Comparison of ENCODE assay signal across 21 cellular contexts in genomic region chr11:85845052-85845631, GRCh38. TPM values are rescaled to one million over a fixed set of nuclear protein-coding genes. Genes with fewer than 3 reads are reported as not detected.
DNase-seq lines count a peak whose midpoint lies in the region; ATAC-seq, FAIRE-seq and TF ChIP-seq lines count a peak whose summit lies in the region.
"Had no signal": no experiment of that assay in that cellular context is flagged by ENCODE, and none has a peak within 500 bp of the region (broad histone marks: within the 10 kb centered on the region; RNA-seq: fewer than 3 reads in every experiment).

No MANE protein-coding gene starts in this region.

- H3K14ac ChIP-seq in IMR-90 (replicated peaks; ENCODE audit: low read depth, low read length): no peak overlapping the region
- no peak overlapping the region for H3K14ac ChIP-seq in neuronal stem cell (ENCODE audit: low read length)

- no peak for TF ChIP-seq EP300 in A549 (IDR thresholded peaks at IDR 0.05)

- CTCF ChIA-PET in A549 (lab: Yijun Ruan, JAX) (interaction anchor here (1.4 to 3.7 kb wide), 3 partner anchors 9 to 35 kb away, joined by 4 to 25 read pairs (median 8); partner anchors contain the start of gene CCDC83), IMR-90 (lab: Yijun Ruan, JAX) (no interaction called here), MCF 10A (lab: Yijun Ruan, JAX) (interaction anchor here (0.6 to 1.5 kb wide), 7 partner anchors 10 to 222 kb away, joined by 3 to 5 read pairs (median 4); partner anchors contain the start of gene CCDC83)

- H3K4me2 ChIP-seq in A549 (peak overlapping the region; percentile 41), IMR-90 (ENCODE audit: low read depth, low read length) (no peak overlapping the region), hepatocyte (no peak overlapping the region), neuronal stem cell (ENCODE audit: insufficient read depth, low read length, poor library complexity, severe bottlenecking) (no peak overlapping the region)
- H3K4me2 ChIP-seq: GM23338 had no signal

- no peaks in the 10 kb centered on the region for H3K9me3 Mint-ChIP-seq in MCF 10A (ENCODE audit: unreplicated experiment)
- H3K9me3 Mint-ChIP-seq: activated naive CD8-positive, alpha-beta T cell treated with anti-CD3 and anti-CD28 coated beads, Interleukin-2, amount 50 U/mL, for 24 hours had no signal

- H4K5ac ChIP-seq in IMR-90 (ENCODE audit: low read depth, low read length): no peak overlapping the region

- H2BK15ac ChIP-seq in IMR-90 (ENCODE audit: low read depth, low read length) (no peak overlapping the region), neuronal stem cell (ENCODE audit: low read length) (no peak overlapping the region)

- H3K9me3 ChIP-seq in A549 (peaks cover 25% of the 10 kb centered on the region), IMR-90 (ENCODE audit: control insufficient read depth, insufficient read depth, low read length) (no peaks in the 10 kb centered on the region; the same call in 1 of the 2 replicates), hepatocyte (ENCODE audit: low read depth) (no peaks in the 10 kb centered on the region), neuronal stem cell (replicated peaks in 1 of 2; ENCODE audit: control insufficient read depth in 2 of 2, insufficient read depth in 1 of 2, low read depth in 1 of 2, low read length in 2 of 2) (peaks cover 0 to 2% of the 10 kb centered on the region in 2 donors)
- H3K9me3 ChIP-seq: mucosa of descending colon, right lobe of liver had no signal

- 94% methylated on average over 1 of the region's 1 CpG for WGBS in A549 (ENCODE audit: missing lambda C conversion rate)
- no CpG with 5 or more reads among the region's 1 CpG for WGBS in IMR-90 (ENCODE audit: extremely low coverage in 2 of 2, insufficient read length in 1 of 2), 2 experiments
- 100% methylated on average over 1 of the region's 1 CpG for WGBS in hepatocyte (ENCODE audit: low lambda C conversion rate, missing lambda C conversion rate)
- WGBS in neuronal stem cell (ENCODE audit: extremely low coverage in 2 of 2, insufficient read length in 2 of 2, insufficient replicate concordance in 1 of 2), 2 donors: no CpG with 5 or more reads among the region's 1 CpG

- H3K27me3 ChIP-seq in IMR-90 (ENCODE audit: control insufficient read depth, insufficient read depth, low read length) (no peaks in the 10 kb centered on the region), hepatocyte (no peaks in the 10 kb centered on the region), neuronal stem cell (ENCODE audit: control insufficient read depth in 3 of 3, insufficient read depth in 3 of 3, low read depth in 1 of 3, low read length in 3 of 3) (no peaks in the 10 kb centered on the region)
- H3K27me3 ChIP-seq: cardiac muscle cell, right lobe of liver had no signal

- H3K79me1 ChIP-seq in IMR-90 (ENCODE audit: low read depth in 1 of 2, low read length in 2 of 2) (no peaks in the 10 kb centered on the region), neuronal stem cell (ENCODE audit: low read depth, low read length) (no peaks in the 10 kb centered on the region)

- H3K9me2 ChIP-seq in hepatocyte (replicated peaks; ENCODE audit: insufficient read depth): no peaks in the 10 kb centered on the region

- no peaks in the 10 kb centered on the region for H3K36me3 ChIP-seq in IMR-90 (ENCODE audit: control insufficient read depth, insufficient read depth, low read length)
- H3K36me3 ChIP-seq in hepatocyte (replicated peaks; ENCODE audit: insufficient read depth, low read depth): no peaks in the 10 kb centered on the region
- H3K36me3 ChIP-seq in neuronal stem cell (replicated peaks in 1 of 2; ENCODE audit: control insufficient read depth in 2 of 2, insufficient read depth in 2 of 2, low read length in 2 of 2): peaks cover 0 to 2% of the 10 kb centered on the region in 2 donors
- H3K36me3 ChIP-seq: cardiac muscle cell, right lobe of liver had no signal

- H3K23ac ChIP-seq in IMR-90 (ENCODE audit: low read depth, low read length) (no peak overlapping the region), neuronal stem cell (ENCODE audit: low read depth, low read length, poor library complexity) (no peak overlapping the region)

- BruUV-seq in IMR-90 (replicated peaks; lab: Mats Ljungman, UMichigan): no TSS peak
- BruUV-seq in MCF 10A (replicated peaks; lab: Mats Ljungman, UMichigan): no TSS peak

- peaks cover 7% of the 10 kb centered on the region; the same call in 1 of the 2 replicates for H3K9me1 ChIP-seq in IMR-90 (ENCODE audit: insufficient read depth, low read length)

- no peak overlapping the region for H3K18ac ChIP-seq in IMR-90 (ENCODE audit: low read depth, low read length)
- no peak overlapping the region for H3K18ac ChIP-seq in neuronal stem cell (ENCODE audit: low read length)

- peak overlapping the region; percentile 36 for H3K27ac Mint-ChIP-seq in MCF 10A (ENCODE audit: low read depth, unreplicated experiment)
- H3K27ac Mint-ChIP-seq: activated B cell treated with CpG ODN at 0.5 μM for 24 hours; activated naive CD8-positive, alpha-beta T cell treated with anti-CD3 and anti-CD28 coated beads, Interleukin-2, amount 50 U/mL, for 24 hours; activated T-helper 1 cell treated with anti-CD3 and anti-CD28 coated beads, Interleukin-12 subunit alpha, Interleukin-12 subunit beta, Interleukin-2, Interleukin-4 antibody, amounts not matched to agents 30 ng/mL and 10 ng/mL and 1 ng/mL, durations not matched to agents 14 hours and 24 hours and 36 hours; CD8-positive, alpha-beta T cell; GM23338 had no signal

- TF ChIP-seq RAD21 in A549 (conservative IDR thresholded peaks at IDR 0.05 in 1 of 2, IDR thresholded peaks at IDR 0.05 in 1 of 2) (no peak), IMR-90 (IDR thresholded peaks at IDR 0.05; ENCODE audit: low read length) (no peak)

- no peak overlapping the region for H2BK20ac ChIP-seq in IMR-90 (ENCODE audit: low read depth, low read length)

- no peak for TF ChIP-seq CTCF in A549 (IDR thresholded peaks at IDR 0.05)
- TF ChIP-seq CTCF in IMR-90 (conservative IDR thresholded peaks at IDR 0.05; ENCODE audit: low read depth, low read length): no peak
- TF ChIP-seq CTCF in MCF 10A (IDR thresholded peaks at IDR 0.05; ENCODE audit: unreplicated experiment): no peak
- TF ChIP-seq CTCF in hepatocyte (IDR thresholded peaks at IDR 0.05; ENCODE audit: poor library complexity): no peak

- H2AFZ ChIP-seq in IMR-90 (replicated peaks; ENCODE audit: low read length, poor library complexity) (no peak overlapping the region), hepatocyte (no peak overlapping the region), neuronal stem cell (ENCODE audit: low read length) (no peak overlapping the region)
- H2AFZ ChIP-seq: GM23338 had no signal

- H3K27ac ChIP-seq in A549 (peak overlapping the region; percentile 62 to 80), IMR-90 (ENCODE audit: insufficient read depth, low read length) (no peak overlapping the region), hepatocyte (peak overlapping the region; percentile 57), neuronal stem cell (replicated peaks; ENCODE audit: low read length) (no peak overlapping the region)
- H3K27ac ChIP-seq: cardiac muscle cell, right lobe of liver had no signal

- H3K9ac ChIP-seq in IMR-90 (ENCODE audit: low read depth, low read length): no peak overlapping the region
- H3K9ac ChIP-seq in neuronal stem cell (ENCODE audit: low read depth, low read length, poor library complexity): no peak overlapping the region

- H3K4ac ChIP-seq in IMR-90 (ENCODE audit: low read depth, low read length) (no peak overlapping the region), neuronal stem cell (ENCODE audit: low read length) (no peak overlapping the region)

- H4K91ac ChIP-seq in IMR-90 (ENCODE audit: insufficient read depth, low read depth, low read length) (no peak overlapping the region), neuronal stem cell (ENCODE audit: low read depth, low read length, poor library complexity) (no peak overlapping the region)

- H2AK9ac ChIP-seq in IMR-90 (replicated peaks; ENCODE audit: low read depth, low read length, poor library complexity): no peak overlapping the region

- H4K20me1 ChIP-seq in IMR-90 (ENCODE audit: insufficient read depth, low read length) (no peaks in the 10 kb centered on the region), hepatocyte (ENCODE audit: insufficient read depth, poor library complexity, severe bottlenecking) (no peaks in the 10 kb centered on the region)

- DNase-seq in A549 (ENCODE audit: low read depth in 1 of 2, low spot score in 1 of 2) (no peak), IMR-90 (peak; percentile 37), MCF 10A (ENCODE audit: unreplicated experiment) (peak; percentile 65), hepatocyte (ENCODE audit: low spot score) (no peak), GDM1 (lab: John Stamatoyannopoulos, UW) (no peak), neuronal stem cell (ENCODE audit: low spot score) (no peak), HuH-7 (ENCODE audit: low spot score) (no peak), NCI-H524 treated with DMSO at 0.1 percent for 48 hours (lab: John Stamatoyannopoulos, UW) (no peak)
- DNase-seq: activated B cell treated with CpG ODN at 0.5 μM for 24 hours; activated naive CD8-positive, alpha-beta T cell treated with anti-CD3 and anti-CD28 coated beads, Interleukin-2, amount 50 U/mL, for 24 hours; CD8-positive, alpha-beta T cell; mucosa of descending colon; right lobe of liver; Right ventricle myocardium superior had no signal

- H3K27me3 Mint-ChIP-seq in MCF 10A (ENCODE audit: insufficient read depth, unreplicated experiment): no peaks in the 10 kb centered on the region
- H3K27me3 Mint-ChIP-seq: activated B cell treated with CpG ODN at 0.5 μM for 24 hours; activated naive CD8-positive, alpha-beta T cell treated with anti-CD3 and anti-CD28 coated beads, Interleukin-2, amount 50 U/mL, for 24 hours had no signal

- POLR2A ChIA-PET in A549 (lab: Yijun Ruan, JAX) (interaction anchor here (1.0 kb wide), 1 partner anchor 10 kb away, joined by 4 read pairs; the partner anchor contains the start of gene CCDC83), IMR-90 (lab: Charles Lee; ENCODE audit: unreplicated experiment) (no interaction called here), MCF 10A (lab: Yijun Ruan, JAX) (interaction anchor here (0.6 to 2.2 kb wide), 10 partner anchors 9 to 251 kb away, joined by 3 to 9 read pairs (median 3); partner anchors contain the start of genes CCDC83 and TMEM126B)

- H3K36me3 Mint-ChIP-seq in MCF 10A (ENCODE audit: insufficient read depth, unreplicated experiment): no peaks in the 10 kb centered on the region
- H3K36me3 Mint-ChIP-seq: CD8-positive, alpha-beta T cell had no signal

- dilution Hi-C loops in IMR-90 (cut with HindIII; ENCODE audit: low sequenced_read_pairs, unreplicated experiment): no loop called here

- H2BK5ac ChIP-seq in IMR-90 (ENCODE audit: low read depth, low read length, poor library complexity, severe bottlenecking): no peak overlapping the region
- H2BK5ac ChIP-seq in neuronal stem cell (ENCODE audit: low read length): no peak overlapping the region

- ATAC-seq in A549 (no peak; a peak in 1 of 6 replicates), IMR-90 (ENCODE audit: low read depth) (0 out of 2 replicates have a peak, but pooled peaks have one; percentile 27)
- ATAC-seq: CD8-positive, alpha-beta T cell; GM23338; left lobe of liver had no signal

- H2BK120ac ChIP-seq in IMR-90 (ENCODE audit: low read depth, low read length) (no peak overlapping the region), neuronal stem cell (ENCODE audit: low read depth, low read length) (no peak overlapping the region)

- no peak overlapping the region for H2BK12ac ChIP-seq in neuronal stem cell (ENCODE audit: low read length)

- in situ Hi-C loops in IMR-90 (cut with MboI; ENCODE audit: low sequenced_read_pairs): no loop called here

- no peaks in the 10 kb centered on the region for H3K79me2 ChIP-seq in hepatocyte

- H3K4me1 Mint-ChIP-seq in MCF 10A (ENCODE audit: insufficient read depth, unreplicated experiment): peaks cover 13% of the 10 kb centered on the region
- H3K4me1 Mint-ChIP-seq: activated B cell treated with CpG ODN at 0.5 μM for 24 hours, GM23338 had no signal

- no peak overlapping the region for H4K8ac ChIP-seq in IMR-90 (ENCODE audit: low read depth in 2 of 2, low read length in 2 of 2)
- H4K8ac ChIP-seq in neuronal stem cell (ENCODE audit: low read depth, low read length): no peak overlapping the region

- no peak for TF ChIP-seq POLR2A in A549 (IDR thresholded peaks at IDR 0.05; ENCODE audit: low read length)
- TF ChIP-seq POLR2A in IMR-90 (IDR thresholded peaks at IDR 0.05; ENCODE audit: low read depth, low read length): no peak

- no peak overlapping the region for H3K56ac ChIP-seq in IMR-90 (ENCODE audit: extremely low read depth, insufficient read depth, low read length)

- H2AK5ac ChIP-seq in IMR-90 (ENCODE audit: low read depth, low read length): no peak overlapping the region
- H2AK5ac ChIP-seq in neuronal stem cell (ENCODE audit: low read depth, low read length): no peak overlapping the region

- no peak overlapping the region for H3K4me3 Mint-ChIP-seq in MCF 10A (ENCODE audit: unreplicated experiment)
- H3K4me3 Mint-ChIP-seq: activated B cell treated with CpG ODN at 0.5 μM for 24 hours; activated naive CD8-positive, alpha-beta T cell treated with anti-CD3 and anti-CD28 coated beads, Interleukin-2, amount 50 U/mL, for 24 hours; activated T-helper 1 cell treated with anti-CD3 and anti-CD28 coated beads, Interleukin-12 subunit alpha, Interleukin-12 subunit beta, Interleukin-2, Interleukin-4 antibody, amounts not matched to agents 30 ng/mL and 10 ng/mL and 1 ng/mL, durations not matched to agents 14 hours and 24 hours and 36 hours; CD8-positive, alpha-beta T cell; GM23338 had no signal

- peaks cover 18% of the 10 kb centered on the region for H3K4me1 ChIP-seq in A549
- peaks cover 2% of the 10 kb centered on the region; the same call in 1 of the 2 replicates for H3K4me1 ChIP-seq in IMR-90 (ENCODE audit: control insufficient read depth, insufficient read depth, low read length)
- H3K4me1 ChIP-seq in hepatocyte (ENCODE audit: insufficient read depth): no peaks in the 10 kb centered on the region
- H3K4me1 ChIP-seq in neuronal stem cell (ENCODE audit: control insufficient read depth in 2 of 2, insufficient read depth in 1 of 2, low read depth in 1 of 2, low read length in 2 of 2): no peaks in the 10 kb centered on the region
- H3K4me1 ChIP-seq: right lobe of liver had no signal

- H3K4me3 ChIP-seq in A549: no peak overlapping the region
- H3K4me3 ChIP-seq in IMR-90 (ENCODE audit: insufficient read depth, low read depth, low read length): no peak overlapping the region
- H3K4me3 ChIP-seq in hepatocyte: no peak overlapping the region
- H3K4me3 ChIP-seq in neuronal stem cell (ENCODE audit: low read length in 2 of 2): no peak overlapping the region
- H3K4me3 ChIP-seq: cardiac muscle cell, GM23338, mucosa of descending colon, right lobe of liver had no signal

- FAIRE-seq in A549 (lab: Jason Lieb, UNC): no peak
- FAIRE-seq: GM12891 had no signal

- intact Hi-C loops in IMR-90 (cut with micrococcal nuclease) (no loop called here), MCF 10A (cut with micrococcal nuclease) (no loop called here)

RNA-seq across cellular contexts. Expression of gene CCDC83, which starts 10.0 kb away (rescaled TPM):
- not detected in 2 replicates for polyA plus RNA-seq in A549 (2011; rRNA removed)
- not detected in 2 replicates for polyA plus RNA-seq in A549 (2012; cell fraction: cytosol; rRNA removed)
- polyA plus RNA-seq in A549 (2012; cell fraction: nucleus; rRNA removed): not detected in 2 replicates
- polyA plus RNA-seq in A549 (2017; fragmentation: RNase III; extraction: RNeasy Plus Mini Kit Qiagen cat#74134 plus additional on column Dnase treatment): not detected in 3 replicates
- polyA minus RNA-seq in A549 (2011; rRNA and poly(A)+ RNA removed): not detected in 2 replicates
- not detected in 2 replicates for total RNA-seq in IMR-90 (2012; rRNA removed)
- not detected in 2 replicates for polyA plus RNA-seq in IMR-90 (2012; rRNA removed)
- polyA plus RNA-seq in IMR-90 (2012; cell fraction: cytosol; rRNA removed): not detected in 2 replicates
- polyA plus RNA-seq in IMR-90 (2012; cell fraction: nucleus; rRNA removed; ENCODE audit: low replicate concordance): not detected in 2 replicates
- total RNA-seq in MCF 10A (2022): not detected in 2 replicates
- total RNA-seq in hepatocyte: not detected in 2 replicates
- polyA plus RNA-seq in hepatocyte: not detected in 2 replicates
- polyA plus RNA-seq in neuronal stem cell (2013, experiment 1 of 2): not detected
- not detected for polyA plus RNA-seq in neuronal stem cell (2013, experiment 2 of 2)
- total RNA-seq: activated B cell treated with CpG ODN at 0.5 μM for 24 hours; activated T-helper 1 cell treated with anti-CD3 and anti-CD28 coated beads, Interleukin-12 subunit alpha, Interleukin-12 subunit beta, Interleukin-2, Interleukin-4 antibody, amounts not matched to agents 30 ng/mL and 10 ng/mL and 1 ng/mL, durations not matched to agents 14 hours and 24 hours and 36 hours; cardiac muscle cell; CD8-positive, alpha-beta T cell; GM23338; left lobe of liver; mucosa of descending colon; right lobe of liver; Right ventricle myocardium superior; T-helper 1 cell treated with Interleukin-12 subunit alpha and Interleukin-12 subunit beta and Interleukin-4 antibody, amounts not matched to agents 30 ng/mL and 1 ng/mL, for 36 hours; urinary bladder had no signal
- polyA plus RNA-seq: cardiac muscle cell, GM23338, urinary bladder had no signal

RNA-seq across cellular contexts. Expression of gene SYTL2, which starts 34.2 kb away (rescaled TPM):
- polyA plus RNA-seq in A549 (2011; rRNA removed) (34.2 and 41.6 TPM in 2 replicates), A549 (2017; fragmentation: RNase III; extraction: RNeasy Plus Mini Kit Qiagen cat#74134 plus additional on column Dnase treatment) (10.8 to 15.5 TPM (median 11.6 TPM) in 3 replicates), IMR-90 (2012; rRNA removed) (49.5 and 70.0 TPM in 2 replicates), hepatocyte (8.2 and 8.9 TPM in 2 replicates)
- 4.1 and 4.6 TPM in 2 replicates for polyA plus RNA-seq in A549 (2012; cell fraction: cytosol; rRNA removed)
- polyA plus RNA-seq in A549 (2012; cell fraction: nucleus; rRNA removed): 5.4 and 13.3 TPM in 2 replicates
- 15.1 and 16.5 TPM in 2 replicates for polyA minus RNA-seq in A549 (2011; rRNA and poly(A)+ RNA removed)
- total RNA-seq in IMR-90 (2012; rRNA removed) (45.2 and 59.4 TPM in 2 replicates), MCF 10A (2022) (2.1 and 2.7 TPM in 2 replicates), hepatocyte (66.6 and 73.6 TPM in 2 replicates)
- 13.7 and 35.1 TPM in 2 replicates for polyA plus RNA-seq in IMR-90 (2012; cell fraction: cytosol; rRNA removed)
- 31.2 and 414 TPM in 2 replicates for polyA plus RNA-seq in IMR-90 (2012; cell fraction: nucleus; rRNA removed; ENCODE audit: low replicate concordance)
- polyA plus RNA-seq in neuronal stem cell (2013, experiment 1 of 2): 13.8 TPM
- 13.5 TPM for polyA plus RNA-seq in neuronal stem cell (2013, experiment 2 of 2)

Comparison
In these comparisons a context has a peak if more than half of its experiments do, and no peak if none do; other contexts are left out.
1. DNase-seq: peak in IMR-90 (single experiment) and MCF 10A (single experiment); none in A549 (0 of 2), hepatocyte (single experiment), GDM1 (single experiment), neuronal stem cell (single experiment), HuH-7 (single experiment) and NCI-H524 treated with DMSO at 0.1 percent for 48 hours (single experiment).
2. H3K27ac ChIP-seq: peak in A549 (2 of 2) and hepatocyte (single experiment); none in IMR-90 (single experiment) and neuronal stem cell (single experiment).
3. RNA of gene SYTL2, which starts 34.2 kb away (total RNA-seq): 66.6 to 73.6 TPM in hepatocyte and 45.2 to 59.4 TPM in IMR-90; 2.1 to 2.7 TPM in MCF 10A; every median in the first group is over 10 times any median in the second.